ENCODE assay signal across 14 cellular contexts in genomic region chr21:29114765-29115164, GRCh38. TPM values are rescaled to one million over a fixed set of nuclear protein-coding genes. Genes with fewer than 3 reads are reported as not detected.
A peak's percentile ranks its signal among the peaks of the same experiment; 100 is the strongest.
DNase-seq lines count a peak whose midpoint lies in the region; ATAC-seq and TF ChIP-seq lines count a peak whose summit lies in the region.
"Had no signal": no experiment of that assay in that cellular context is flagged by ENCODE, and none has a peak within 500 bp of the region (broad histone marks: within the 10 kb centered on the region; RNA-seq: fewer than 3 reads in every experiment).

No MANE protein-coding gene starts in this region.

- DNase-seq in Caki2 (ENCODE audit: low read depth), result peak; percentile 61
- DNase-seq in IMR-90, result peak; percentile 92
- DNase-seq in brain pericyte (ENCODE audit: low read depth, low spot score), result peak; percentile 97
- peak; percentile 19 for DNase-seq in kidney glomerular epithelial cell (lab: John Stamatoyannopoulos, UW)
- DNase-seq in MV-4-11 (lab: John Stamatoyannopoulos, UW), result no peak
- DNase-seq in uterus, result no peak
- no peak for DNase-seq in dedifferentiated amniotic fluid mesenchymal stem cell (ENCODE audit: extremely low spot score)
- no peak for DNase-seq in HK-2 (ENCODE audit: unreplicated experiment)
- DNase-seq: amygdala; CD4-positive, CD25-positive, alpha-beta regulatory T cell; NCI-H2081 treated with DMSO at 0.1 percent for 48 hours; occipital lobe had no signal

- H3K9me3 ChIP-seq in IMR-90 (ENCODE audit: control insufficient read depth, insufficient read depth, low read length) (no peaks in the 10 kb centered on the region), uterus (no peaks in the 10 kb centered on the region)

- POLR2A ChIA-PET in IMR-90 (lab: Charles Lee; ENCODE audit: unreplicated experiment), result interaction anchor here (1.5 kb wide), 1 partner anchor 9 kb away, joined by 6 read pairs; no protein-coding TSS in a partner anchor

- H3K36me3 ChIP-seq in IMR-90 (ENCODE audit: control insufficient read depth, insufficient read depth, low read length), result no peaks in the 10 kb centered on the region
- no peaks in the 10 kb centered on the region for H3K36me3 ChIP-seq in uterus

- H2BK15ac ChIP-seq in IMR-90 (ENCODE audit: low read depth, low read length), result peak overlapping the region; percentile 88

- H2AK9ac ChIP-seq in IMR-90 (replicated peaks; ENCODE audit: low read depth, low read length, poor library complexity), result no peak overlapping the region

- H3K79me1 ChIP-seq in IMR-90 (ENCODE audit: low read depth in 1 of 2, low read length in 2 of 2), result 0 out of 4 replicates have a peak, but pooled peaks cover 0 to 4% of the 10 kb centered on the region in 2 experiments

- peak overlapping the region; percentile 8; the same call in 1 of the 2 replicates for H3K23ac ChIP-seq in IMR-90 (ENCODE audit: low read depth, low read length)

- peak overlapping the region; percentile 66; the same call in 1 of the 2 replicates for H3K18ac ChIP-seq in IMR-90 (ENCODE audit: low read depth, low read length)

- peak overlapping the region; percentile 54 for H2AFZ ChIP-seq in IMR-90 (replicated peaks; ENCODE audit: low read length, poor library complexity)

- peak overlapping the region; percentile 85; the same call in 1 of the 2 replicates for H4K91ac ChIP-seq in IMR-90 (ENCODE audit: insufficient read depth, low read depth, low read length)

- H3K4ac ChIP-seq in IMR-90 (ENCODE audit: low read depth, low read length), result peak overlapping the region; percentile 82

- TF ChIP-seq POLR2A in IMR-90 (IDR thresholded peaks at IDR 0.05; ENCODE audit: low read depth, low read length), result no peak
- no peak for TF ChIP-seq POLR2A in uterus (IDR thresholded peaks at IDR 0.05)

- peak overlapping the region; percentile 34 to 64 for H4K8ac ChIP-seq in IMR-90 (ENCODE audit: low read depth in 2 of 2, low read length in 2 of 2)

- H3K14ac ChIP-seq in IMR-90 (replicated peaks; ENCODE audit: low read depth, low read length), result peak overlapping the region; percentile 49; the same call in 1 of the 2 replicates

- peak overlapping the region; percentile 60; the same call in 1 of the 2 replicates for H3K56ac ChIP-seq in IMR-90 (ENCODE audit: extremely low read depth, insufficient read depth, low read length)

- H2BK20ac ChIP-seq in IMR-90 (ENCODE audit: low read depth, low read length), result peak overlapping the region; percentile 74

- TF ChIP-seq CTCF in IMR-90 (conservative IDR thresholded peaks at IDR 0.05; ENCODE audit: low read depth, low read length) (no peak), uterus (IDR thresholded peaks at IDR 0.05) (no peak)

- no peaks in the 10 kb centered on the region for H4K20me1 ChIP-seq in IMR-90 (ENCODE audit: insufficient read depth, low read length)

- peak; percentile 91 for ATAC-seq in IMR-90 (ENCODE audit: low read depth)
- ATAC-seq: left lobe of liver, Panc1 had no signal

- peaks cover 3% of the 10 kb centered on the region; the same call in 1 of the 2 replicates for H3K9me1 ChIP-seq in IMR-90 (ENCODE audit: insufficient read depth, low read length)

- H2AK5ac ChIP-seq in IMR-90 (ENCODE audit: low read depth, low read length), result peak overlapping the region; percentile 1; the same call in 1 of the 2 replicates

- no CpG with 5 or more reads among the region's 4 CpGs for whole genome bisulfite sequencing in IMR-90 (ENCODE audit: extremely low coverage in 2 of 2, insufficient read length in 1 of 2), 2 experiments

- no peak for TF ChIP-seq RAD21 in IMR-90 (IDR thresholded peaks at IDR 0.05; ENCODE audit: low read length)

- H3K27me3 ChIP-seq in IMR-90 (ENCODE audit: control insufficient read depth, insufficient read depth, low read length) (no peaks in the 10 kb centered on the region), uterus (no peaks in the 10 kb centered on the region)

- peak overlapping the region; percentile 83 for H2BK5ac ChIP-seq in IMR-90 (ENCODE audit: low read depth, low read length, poor library complexity, severe bottlenecking)

- peaks cover 4% of the 10 kb centered on the region; the same call in 1 of the 2 replicates for H3K4me1 ChIP-seq in IMR-90 (ENCODE audit: control insufficient read depth, insufficient read depth, low read length)
- no peaks in the 10 kb centered on the region for H3K4me1 ChIP-seq in uterus

- in situ Hi-C loops in Caki2 (cut with HindIII; ENCODE audit: low pct_unique_long_range_greater_than_20kb, low sequenced_read_pairs), result no loop called here
- in situ Hi-C loops in IMR-90 (cut with MboI; ENCODE audit: low sequenced_read_pairs), result no loop called here

- H3K9ac ChIP-seq in IMR-90 (ENCODE audit: low read depth, low read length), result no peak overlapping the region

- no peak overlapping the region for H3K4me2 ChIP-seq in IMR-90 (ENCODE audit: low read depth, low read length)

- peak overlapping the region; percentile 82 for H2BK120ac ChIP-seq in IMR-90 (ENCODE audit: low read depth, low read length)

- no peak overlapping the region for H3K4me3 ChIP-seq in IMR-90 (ENCODE audit: insufficient read depth, low read depth, low read length)
- H3K4me3 ChIP-seq in uterus, result no peak overlapping the region

- dilution Hi-C loops in IMR-90 (cut with HindIII; ENCODE audit: low sequenced_read_pairs, unreplicated experiment), result no loop called here

- CTCF ChIA-PET in IMR-90 (lab: Yijun Ruan, JAX), result interaction anchor here (1.1 to 2.0 kb wide), 3 partner anchors 9 to 50 kb away, joined by 3 to 7 read pairs (median 5); no protein-coding TSS in a partner anchor

- BruUV-seq in IMR-90 (replicated peaks; lab: Mats Ljungman, UMichigan), result no TSS peak

- H3K27ac ChIP-seq in IMR-90 (ENCODE audit: insufficient read depth, low read length), result peak overlapping the region; percentile 65
- H3K27ac ChIP-seq in uterus, result no peak overlapping the region

- intact Hi-C loops in IMR-90 (cut with micrococcal nuclease) (no loop called here), uterus (cut with DNase I; ENCODE audit: low total_unique reads) (no loop called here)

- peak overlapping the region; percentile 38; the same call in 1 of the 2 replicates for H4K5ac ChIP-seq in IMR-90 (ENCODE audit: low read depth, low read length)

TF ChIP-seq in IMR-90, 13 proteins besides CTCF, POLR2A, EP300 and RAD21:
- TF ChIP-seq MXI1 (IDR thresholded peaks at IDR 0.05; ENCODE audit: borderline replicate concordance, low read depth, low read length) (no peak), NFE2L2 (IDR thresholded peaks at IDR 0.05; ENCODE audit: low read depth, low read length) (no peak), MAZ (IDR thresholded peaks at IDR 0.05; ENCODE audit: borderline replicate concordance, low read depth, low read length) (no peak), FOS (IDR thresholded peaks at IDR 0.05; ENCODE audit: low read depth, low read length) (peak; percentile 47; the same call in 1 of the 2 replicates), CEBPB (IDR thresholded peaks at IDR 0.05; ENCODE audit: low read depth, low read length) (peak; percentile 40; the same call in 1 of the 2 replicates)

RNA-seq across cellular contexts. Expression of gene MAP3K7CL, which starts 15.7 kb away (rescaled TPM):
- total RNA-seq in Caki2 (2014; rRNA removed; shearing (Covaris generic); ENCODE audit: low replicate concordance), result 2.0 and 18.1 TPM in 2 replicates
- 21.0 and 25.3 TPM in 2 replicates for total RNA-seq in IMR-90 (2012; rRNA removed)
- polyA plus RNA-seq in IMR-90 (2012; rRNA removed), result 21.8 and 22.3 TPM in 2 replicates
- 10.0 and 17.0 TPM in 2 replicates for polyA plus RNA-seq in IMR-90 (2012; cell fraction: cytosol; rRNA removed)
- polyA plus RNA-seq in IMR-90 (2012; cell fraction: nucleus; rRNA removed; ENCODE audit: low replicate concordance), result 7.6 and 12.0 TPM in 2 replicates
- total RNA-seq in uterus, result 1 to 10 TPM; 2.3 to 7.3 (median 5.5) TPM

RNA-seq across cellular contexts. Expression of gene CCT8, which starts 41.3 kb away (rescaled TPM):
- total RNA-seq in Caki2 (2014; rRNA removed; shearing (Covaris generic); ENCODE audit: low replicate concordance), result 213 and 246 TPM in 2 replicates
- total RNA-seq in IMR-90 (2012; rRNA removed) (192 and 286 TPM in 2 replicates), uterus (100 to 1,000 TPM in 2 of 4 donors, 10 to 100 TPM in 2; 34.6 to 186 (median 115) TPM)
- 147 and 172 TPM in 2 replicates for polyA plus RNA-seq in IMR-90 (2012; rRNA removed)
- polyA plus RNA-seq in IMR-90 (2012; cell fraction: cytosol; rRNA removed), result 19.9 and 42.9 TPM in 2 replicates
- polyA plus RNA-seq in IMR-90 (2012; cell fraction: nucleus; rRNA removed; ENCODE audit: low replicate concordance), result 9.3 and 70.2 TPM in 2 replicates

Comparison
In these comparisons a context has a peak if more than half of its experiments do, and no peak if none do; other contexts are left out.
1. DNase-seq: peak in Caki2 (single experiment), IMR-90 (single experiment), brain pericyte (single experiment) and kidney glomerular epithelial cell (single experiment); none in MV-4-11 (single experiment), uterus (0 of 2), dedifferentiated amniotic fluid mesenchymal stem cell (single experiment) and HK-2 (single experiment).